8 cellular contexts compared by ENCODE assay signal in the genomic region with DNA sequence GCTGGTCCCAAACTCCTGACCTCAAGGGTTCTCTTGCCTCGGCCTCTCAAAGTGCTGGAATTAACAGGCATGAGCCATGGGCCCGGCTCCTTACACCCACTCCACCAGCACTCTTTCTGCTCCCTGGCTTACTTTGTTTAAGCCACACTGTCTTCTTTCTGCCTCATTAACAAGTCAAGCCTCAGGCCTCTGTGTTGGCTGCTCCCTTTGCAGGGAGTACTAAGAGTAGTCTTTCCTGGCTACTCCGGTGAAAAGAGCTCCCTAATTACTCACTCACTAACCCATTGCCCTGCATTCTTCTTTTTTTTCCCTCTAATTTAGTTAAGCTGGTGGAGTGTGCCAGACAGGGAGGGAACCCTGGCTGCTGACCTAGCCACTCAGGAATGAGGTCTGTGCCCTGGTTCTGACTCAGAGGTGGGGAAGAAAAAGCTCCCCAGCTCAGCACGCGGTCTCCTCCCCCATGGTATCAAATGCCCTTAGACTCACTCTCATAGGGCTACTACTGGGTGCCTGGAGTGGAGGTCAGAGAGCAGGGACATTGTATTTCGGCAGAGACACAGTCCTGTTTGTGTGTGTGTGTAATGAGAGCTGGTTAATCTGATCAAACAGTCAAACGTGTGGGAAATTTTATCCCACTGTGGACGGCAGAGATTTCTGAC. TPM values are rescaled to one million over a fixed set of nuclear protein-coding genes. Genes with fewer than 3 reads are reported as not detected.
A peak's percentile ranks its signal among the peaks of the same experiment; 100 is the strongest.
DNase-seq lines count a peak whose midpoint lies in the region; ATAC-seq and TF ChIP-seq lines count a peak whose summit lies in the region.

No MANE protein-coding gene starts in this region.

- CTCF ChIA-PET in HEK293T (lab: Yijun Ruan, JAX): interaction anchor here (0.6 to 1.5 kb wide), 5 partner anchors 17 to 254 kb away, joined by 3 to 4 read pairs (median 4); partner anchors contain the start of gene GALNT6

- DNase-seq in 8988T (peak; percentile 86), HEK293T (ENCODE audit: extremely low spot score) (peak; percentile 55), T1000 (lab: John Stamatoyannopoulos, UW) (peak; percentile 88), Right ventricle myocardium superior (peak; percentile 53), renal cortical epithelial cell (ENCODE audit: low read depth) (peak; percentile 100), DMS114 treated with DMSO at 0.1 percent for 48 hours (lab: John Stamatoyannopoulos, UW; ENCODE audit: unreplicated experiment) (no peak)

- POLR2A ChIA-PET in HEK293T (lab: Yijun Ruan, JAX): interaction anchor here (0.7 to 1.0 kb wide), 3 partner anchors 9 to 183 kb away, joined by 3 to 4 read pairs (median 3); no protein-coding TSS in a partner anchor

- ATAC-seq in Right ventricle myocardium superior (ENCODE audit: poor library complexity) (peak; percentile 86), GM21529 (IDR thresholded peaks at IDR 0.05; ENCODE audit: unreplicated experiment) (no peak), HG02852 (IDR thresholded peaks at IDR 0.05; ENCODE audit: unreplicated experiment) (no peak)

- intact Hi-C loops in Right ventricle myocardium superior (cut with DNase I): no loop called here

TF ChIP-seq in HEK293T, 16 proteins besides CTCF, POLR2A, EP300 and RAD21:
- no peak for TF ChIP-seq SP1 (IDR thresholded peaks at IDR 0.05)
- TF ChIP-seq L3MBTL2 (conservative IDR thresholded peaks at IDR 0.05): 0 out of 2 replicates have a peak, but pooled peaks have one; percentile 21
- no peak for TF ChIP-seq SUZ12 (IDR thresholded peaks at IDR 0.05)
- no peak for TF ChIP-seq PKNOX1 (IDR thresholded peaks at IDR 0.05)
- no peak for TF ChIP-seq FOXK2 (IDR thresholded peaks at IDR 0.05)
- no peak for TF ChIP-seq ELF4 (IDR thresholded peaks at IDR 0.05)
- TF ChIP-seq HDGF (IDR thresholded peaks at IDR 0.05; ENCODE audit: borderline replicate concordance): no peak

RNA-seq across cellular contexts. Expression of gene GALNT6, which starts 19.8 kb away (rescaled TPM):
- 0.62 TPM for total RNA-seq in Right ventricle myocardium superior
- total RNA-seq in renal cortical epithelial cell: 41.6 and 93.3 TPM in 2 replicates

RNA-seq across cellular contexts. Expression of gene CELA1, which starts 24.9 kb away (rescaled TPM):
- total RNA-seq in Right ventricle myocardium superior (not detected), renal cortical epithelial cell (not detected in 2 replicates)

RNA-seq across cellular contexts. Expression of gene BIN2, which starts 47.5 kb away (rescaled TPM):
- total RNA-seq in Right ventricle myocardium superior (1.5 TPM), renal cortical epithelial cell (not detected in 2 replicates)

RNA-seq across cellular contexts. Expression of gene SLC4A8, which starts 53.2 kb away (rescaled TPM):
- total RNA-seq in Right ventricle myocardium superior: 0.89 TPM
- total RNA-seq in renal cortical epithelial cell: 1.0 and 2.1 TPM in 2 replicates

Comparison
In these comparisons a context has a peak if more than half of its experiments do, and no peak if none do; other contexts are left out.
1. RNA of gene GALNT6, which starts 19.8 kb away (total RNA-seq): 41.6 to 93.3 TPM in renal cortical epithelial cell; 0.62 TPM in Right ventricle myocardium superior (single experiment); every median in the first group is over 10 times any median in the second.